In genomic region chr2:62307469-62308389, GRCh38 we compare ENCODE assay signal across 9 cellular contexts.
DNase-seq lines count a peak whose midpoint lies in the region; ATAC-seq and TF ChIP-seq lines count a peak whose summit lies in the region.
"Had no signal": no experiment of that assay in that cellular context is flagged by ENCODE, and none has a peak within 500 bp of the region (broad histone marks: within the 10 kb centered on the region; RNA-seq: fewer than 3 reads in every experiment).

No MANE protein-coding gene starts in this region.

- H3K9me3 ChIP-seq in right cardiac atrium (ENCODE audit: control insufficient read depth, low read length) (no peaks in the 10 kb centered on the region), right atrium auricular region (no peaks in the 10 kb centered on the region), mucosa of stomach (ENCODE audit: control insufficient read depth, low read length) (no peaks in the 10 kb centered on the region), vagina (no peaks in the 10 kb centered on the region)

- H3K27me3 ChIP-seq in right cardiac atrium (ENCODE audit: control insufficient read depth, insufficient read depth) (no peaks in the 10 kb centered on the region), right atrium auricular region (no peaks in the 10 kb centered on the region), mucosa of stomach (ENCODE audit: control insufficient read depth, insufficient read depth, low read length) (no peaks in the 10 kb centered on the region), vagina (no peaks in the 10 kb centered on the region)

- DNase-seq in right cardiac atrium = peak in 1 of 3 donors; percentile 50
- DNase-seq in right atrium auricular region (ENCODE audit: low spot score) = no peak
- DNase-seq in activated naive CD8-positive, alpha-beta T cell treated with anti-CD3 and anti-CD28 coated beads, Interleukin-2, amount 10 ng/mL, durations not matched to agents 7 days and 5 days = no peak
- DNase-seq in vagina (ENCODE audit: extremely low spot score in 2 of 2) = no peak
- no peak for DNase-seq in RKO (ENCODE audit: low spot score)
- DNase-seq in NCI-H1105 treated with DMSO at 0.1 percent for 48 hours (lab: John Stamatoyannopoulos, UW) = no peak
- DNase-seq: NCI-H1436 had no signal

- intact Hi-C loops in right cardiac atrium (cut with DNase I) = no loop called here
- intact Hi-C loops in vagina (cut with DNase I) = no loop called here

- peak overlapping the region; percentile 63 for H3K4me3 Mint-ChIP-seq in activated naive CD8-positive, alpha-beta T cell treated with anti-CD3 and anti-CD28 coated beads, Interleukin-2, amount 10 ng/mL, durations not matched to agents 7 days and 5 days

- no peaks in the 10 kb centered on the region for H3K9me3 Mint-ChIP-seq in activated naive CD8-positive, alpha-beta T cell treated with anti-CD3 and anti-CD28 coated beads, Interleukin-2, amount 10 ng/mL, durations not matched to agents 7 days and 5 days

- ATAC-seq in right cardiac atrium = peak; percentile 24 to 32
- ATAC-seq in activated naive CD8-positive, alpha-beta T cell treated with anti-CD3 and anti-CD28 coated beads, Interleukin-2, amount 10 ng/mL, durations not matched to agents 7 days and 5 days (ENCODE audit: low read depth) = no peak
- no peak for ATAC-seq in GM21515 (IDR thresholded peaks at IDR 0.05; ENCODE audit: unreplicated experiment)

- H3K4me3 ChIP-seq in right cardiac atrium (ENCODE audit: low read length) = no peak overlapping the region
- H3K4me3 ChIP-seq in right atrium auricular region = no peak overlapping the region
- H3K4me3 ChIP-seq in mucosa of stomach (ENCODE audit: low read length) = no peak overlapping the region
- H3K4me3 ChIP-seq in vagina = no peak overlapping the region

- H3K27ac Mint-ChIP-seq in activated naive CD8-positive, alpha-beta T cell treated with anti-CD3 and anti-CD28 coated beads, Interleukin-2, amount 10 ng/mL, durations not matched to agents 7 days and 5 days = peak overlapping the region; percentile 80

- H3K27me3 Mint-ChIP-seq in activated naive CD8-positive, alpha-beta T cell treated with anti-CD3 and anti-CD28 coated beads, Interleukin-2, amount 10 ng/mL, durations not matched to agents 7 days and 5 days = no peaks in the 10 kb centered on the region

- peaks cover 85% of the 10 kb centered on the region for H3K4me1 Mint-ChIP-seq in activated naive CD8-positive, alpha-beta T cell treated with anti-CD3 and anti-CD28 coated beads, Interleukin-2, amount 10 ng/mL, durations not matched to agents 7 days and 5 days

- peak overlapping the region; percentile 68 for H3K9ac ChIP-seq in mucosa of stomach (ENCODE audit: low read length)

- H3K27ac ChIP-seq in right cardiac atrium (ENCODE audit: low read length) (no peak overlapping the region), right atrium auricular region (peak overlapping the region in 1 of 2 donors; percentile 45), vagina (peak overlapping the region; percentile 64)

- H3K36me3 ChIP-seq in right atrium auricular region = no peaks in the 10 kb centered on the region
- H3K36me3 ChIP-seq in mucosa of stomach (ENCODE audit: control insufficient read depth, insufficient read depth, low read length) = no peaks in the 10 kb centered on the region
- no peaks in the 10 kb centered on the region for H3K36me3 ChIP-seq in vagina

- no peak for TF ChIP-seq POLR2A in vagina (IDR thresholded peaks at IDR 0.05)

- 69% methylated on average over 15 of the region's 15 CpGs for WGBS in right cardiac atrium

- H3K36me3 Mint-ChIP-seq in activated naive CD8-positive, alpha-beta T cell treated with anti-CD3 and anti-CD28 coated beads, Interleukin-2, amount 10 ng/mL, durations not matched to agents 7 days and 5 days = no peaks in the 10 kb centered on the region

- TF ChIP-seq CTCF in right atrium auricular region (IDR thresholded peaks at IDR 0.05) (no peak), vagina (IDR thresholded peaks at IDR 0.05) (no peak)

- H3K4me1 ChIP-seq in right cardiac atrium (ENCODE audit: control insufficient read depth, insufficient read depth, low read length) (peaks cover 29% of the 10 kb centered on the region), right atrium auricular region (peaks cover 0 to 49% of the 10 kb centered on the region in 2 donors), mucosa of stomach (ENCODE audit: control insufficient read depth, insufficient read depth, low read length) (peaks cover 56% of the 10 kb centered on the region), vagina (peaks cover 54% of the 10 kb centered on the region)

- POLR2A ChIA-PET in activated naive CD8-positive, alpha-beta T cell treated with anti-CD3 and anti-CD28 coated beads, Interleukin-2, amount 10 ng/mL, durations not matched to agents 7 days and 5 days (lab: Charles Lee) = interaction anchor here (0.7 to 3.1 kb wide), 2 partner anchors 110 to 112 kb away, joined by 3 to 10 read pairs; partner anchors contain the start of gene B3GNT2

Comparison
In these comparisons a context has a peak if more than half of its experiments do, and no peak if none do; other contexts are left out.
1. ATAC-seq: peak in right cardiac atrium (2 of 2); none in activated naive CD8-positive, alpha-beta T cell treated with anti-CD3 and anti-CD28 coated beads, Interleukin-2, amount 10 ng/mL, durations not matched to agents 7 days and 5 days (single experiment) and GM21515 (single experiment).